Comparison of ENCODE assay signal across 19 cellular contexts in the genomic region with DNA sequence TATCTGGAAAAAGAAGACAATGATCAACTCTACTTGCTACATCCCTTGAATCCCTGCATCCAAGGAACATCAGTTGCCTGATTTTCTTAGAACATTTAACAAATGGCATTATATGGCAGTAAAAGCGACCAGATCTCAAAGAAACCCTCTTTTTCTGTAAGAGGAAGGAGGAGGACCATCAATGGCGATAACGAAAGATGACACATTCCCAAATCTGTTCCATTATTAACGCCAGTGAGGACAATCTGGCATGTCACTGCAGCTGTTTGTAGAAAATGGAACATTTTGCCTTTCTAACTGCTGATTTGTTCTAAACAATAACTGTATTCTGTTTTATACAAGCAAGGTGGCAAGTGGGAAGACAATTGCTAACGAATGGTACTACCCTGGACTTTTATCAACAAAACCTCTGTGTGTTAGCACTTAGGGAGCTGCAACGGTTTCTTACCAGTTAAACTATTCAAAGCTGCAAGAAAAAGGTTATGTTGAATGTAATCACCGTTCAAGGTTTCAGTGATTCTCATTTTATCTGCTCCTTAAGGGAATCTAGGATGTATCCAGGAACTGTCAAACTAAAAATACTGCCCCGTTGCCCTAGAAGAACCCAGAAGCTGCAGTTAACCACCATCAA.
DNase-seq lines count a peak whose midpoint lies in the region; ATAC-seq and TF ChIP-seq lines count a peak whose summit lies in the region.
"Had no signal": no experiment of that assay in that cellular context is flagged by ENCODE, and none has a peak within 500 bp of the region (broad histone marks: within the 10 kb centered on the region; RNA-seq: fewer than 3 reads in every experiment).

No MANE protein-coding gene starts in this region.

- ATAC-seq in GM18868 (IDR thresholded peaks at IDR 0.05; ENCODE audit: unreplicated experiment) = peak; percentile 2
- ATAC-seq in GM19452 (IDR thresholded peaks at IDR 0.05; ENCODE audit: unreplicated experiment) = no peak
- ATAC-seq: heart right ventricle had no signal

- in situ Hi-C loops in KBM-7 (cut with MboI; ENCODE audit: low pct_unique_long_range_greater_than_20kb, low sequenced_read_pairs) = no loop called here

- intact Hi-C loops in tibial artery (cut with DNase I; ENCODE audit: low total_unique reads) = no loop called here

- peak overlapping the region; percentile 83 for H3K27ac ChIP-seq in layer of hippocampus (ENCODE audit: low read depth, low read length)
- no peak overlapping the region for H3K27ac ChIP-seq in tibial artery
- H3K27ac ChIP-seq: coronary artery, GM23248, uterus had no signal

- DNase-seq in Ammon's horn (ENCODE audit: low spot score) = peak; percentile 63
- peak; percentile 10 for DNase-seq in KBM-7
- DNase-seq in NCI-H2107 treated with DMSO at 0.1 percent for 48 hours (lab: John Stamatoyannopoulos, UW; ENCODE audit: unreplicated experiment) = no peak
- no peak for DNase-seq in tibial artery
- DNase-seq in SW 1271 (lab: John Stamatoyannopoulos, UW) = no peak
- DNase-seq: ACHN; activated CD4-positive, alpha-beta memory T cell treated with anti-CD3 and anti-CD28 coated beads for 36 hours; Calu3; erythroblast; GM23248; heart right ventricle; kidney; NCI-H2029; NCI-H774; uterus had no signal

- H3K27me3 ChIP-seq in layer of hippocampus (ENCODE audit: control insufficient read depth, insufficient read depth, low read length) (no peaks in the 10 kb centered on the region), tibial artery (no peaks in the 10 kb centered on the region)
- H3K27me3 ChIP-seq: heart right ventricle, uterus had no signal

- H3K9me3 ChIP-seq in tibial artery = no peaks in the 10 kb centered on the region
- H3K9me3 ChIP-seq: heart right ventricle, uterus had no signal

- H3K4me1 ChIP-seq in tibial artery = peaks cover 0 to 5% (median 0%) of the 10 kb centered on the region in 4 donors
- H3K4me1 ChIP-seq: uterus had no signal

- H3K4me3 ChIP-seq in tibial artery = no peak overlapping the region
- H3K4me3 ChIP-seq: coronary artery, GM23248, heart right ventricle, uterus had no signal

- TF ChIP-seq CTCF in tibial artery (IDR thresholded peaks at IDR 0.05) = no peak

- H3K36me3 ChIP-seq in tibial artery = peaks cover 34 to 82% (median 70%) of the 10 kb centered on the region in 3 donors
- H3K36me3 ChIP-seq: uterus had no signal

Comparison
In these comparisons a context has a peak if more than half of its experiments do, and no peak if none do; other contexts are left out.
1. DNase-seq: peak in Ammon's horn (single experiment) and KBM-7 (single experiment); none in NCI-H2107 treated with DMSO at 0.1 percent for 48 hours (single experiment), tibial artery (0 of 2) and SW 1271 (0 of 2).